Comparison of ENCODE assay signal across 22 cellular contexts in genomic region chr12:98935847-98936246, GRCh38.
A peak's percentile ranks its signal among the peaks of the same experiment; 100 is the strongest.
DNase-seq lines count a peak whose midpoint lies in the region; ATAC-seq, FAIRE-seq and TF ChIP-seq lines count a peak whose summit lies in the region.
"Had no signal": no experiment of that assay in that cellular context is flagged by ENCODE, and none has a peak within 500 bp of the region (broad histone marks: within the 10 kb centered on the region; RNA-seq: fewer than 3 reads in every experiment).

No MANE protein-coding gene starts in this region.

- no peak for ATAC-seq in HCT116
- ATAC-seq in K562, result no peak
- no peak for ATAC-seq in HG03135 (IDR thresholded peaks at IDR 0.05; ENCODE audit: unreplicated experiment)
- ATAC-seq: A549; CD8-positive, alpha-beta T cell had no signal

- WGBS in K562 (ENCODE audit: insufficient coverage, low coverage, missing lambda C conversion rate), result 0% methylated on average over 2 of the region's 2 CpGs

- H4K20me1 ChIP-seq in HCT116 (ENCODE audit: insufficient read depth) (no peaks in the 10 kb centered on the region), K562 (replicated peaks; ENCODE audit: control insufficient read depth, insufficient read depth, low read length) (no peaks in the 10 kb centered on the region)
- H4K20me1 ChIP-seq: BLaER1 treated with 17β-estradiol and CSF1 and Interleukin-3, amounts not matched to agents 10 nM and 100 nM had no signal

- POLR2A ChIA-PET in HCT116 (lab: Charles Lee), result no interaction called here
- POLR2A ChIA-PET in K562 (lab: Yijun Ruan, JAX), result no interaction called here

- H3K27ac ChIP-seq in HCT116 (ENCODE audit: low read depth, low read length), result no peak overlapping the region
- no peak overlapping the region for H3K27ac ChIP-seq in K562 (ENCODE audit: extremely low read depth, low read depth, low read length)
- H3K27ac ChIP-seq: 22Rv1; A549; BLaER1 treated with 17β-estradiol and CSF1 and Interleukin-3, amounts not matched to agents 10 nM and 100 nM; C4-2B had no signal

- H3K27me3 ChIP-seq in HCT116 (ENCODE audit: insufficient read depth, low read length), result peaks cover 35% of the 10 kb centered on the region; the same call in 1 of the 2 replicates
- H3K27me3 ChIP-seq in K562 (ENCODE audit: control insufficient read depth in 2 of 2, insufficient read depth in 2 of 2, low read length in 2 of 2), result no peaks in the 10 kb centered on the region
- H3K27me3 ChIP-seq: BLaER1 treated with 17β-estradiol and CSF1 and Interleukin-3, amounts not matched to agents 10 nM and 100 nM had no signal

- RAD21 ChIA-PET in HCT116 (lab: Charles Lee; ENCODE audit: low non-redundant PET in 1 of 2, low total read pairs in 2 of 2, uncharacterized antibody in 2 of 2, unreplicated experiment in 2 of 2), result no interaction called here

- no peak overlapping the region for H3K4me3 ChIP-seq in HCT116 (replicated peaks in 1 of 2; ENCODE audit: low read depth in 1 of 2, low read length in 2 of 2)
- H3K4me3 ChIP-seq in K562, result no peak overlapping the region
- H3K4me3 ChIP-seq: A549; BLaER1 treated with 17β-estradiol and CSF1 and Interleukin-3, amounts not matched to agents 10 nM and 100 nM had no signal

- H3K36me3 Mint-ChIP-seq in HFFc6 (ENCODE audit: low read depth), result no peaks in the 10 kb centered on the region
- H3K36me3 Mint-ChIP-seq: CD8-positive, alpha-beta T cell had no signal

- no peak overlapping the region for H3K4me3 Mint-ChIP-seq in HFFc6
- H3K4me3 Mint-ChIP-seq: B cell; CD4-positive, alpha-beta T cell; CD8-positive, alpha-beta T cell had no signal

- H3K4me1 Mint-ChIP-seq in HFFc6 (ENCODE audit: low read depth), result no peaks in the 10 kb centered on the region
- H3K4me1 Mint-ChIP-seq: B cell had no signal

- BruUV-seq in HCT116 (replicated peaks; lab: Mats Ljungman, UMichigan) (no TSS peak), K562 (replicated peaks; lab: Mats Ljungman, UMichigan) (no TSS peak)

- no peak for FAIRE-seq in K562 (lab: Jason Lieb, UNC)
- FAIRE-seq: A549, D721Med, G401.6, GM12891, GM19239 had no signal

- H2AFZ ChIP-seq in HCT116 (ENCODE audit: low read depth, low read length, poor library complexity, severe bottlenecking), result no peak overlapping the region
- no peak overlapping the region for H2AFZ ChIP-seq in K562 (ENCODE audit: low read depth, low read length)

- peaks cover 1% of the 10 kb centered on the region; the same call in 1 of the 2 replicates for H3K27me3 Mint-ChIP-seq in HFFc6 (ENCODE audit: insufficient read depth)

- H3K4me2 ChIP-seq in HCT116 (ENCODE audit: low read length) (no peak overlapping the region), K562 (ENCODE audit: insufficient read depth, low read length) (no peak overlapping the region)
- H3K4me2 ChIP-seq: A549; BLaER1 treated with 17β-estradiol and CSF1 and Interleukin-3, amounts not matched to agents 10 nM and 100 nM had no signal

- no peaks in the 10 kb centered on the region for H3K36me3 ChIP-seq in HCT116 (ENCODE audit: control insufficient read depth in 1 of 2, insufficient read depth in 2 of 2, low read length in 2 of 2)
- no peaks in the 10 kb centered on the region for H3K36me3 ChIP-seq in K562 (ENCODE audit: control insufficient read depth, insufficient read depth, low read length)

- no peak for TF ChIP-seq EP300 in K562 (IDR thresholded peaks at IDR 0.05; ENCODE audit: low read length)

- no peak overlapping the region for H3K9ac ChIP-seq in HCT116 (ENCODE audit: low read length)
- no peak overlapping the region for H3K9ac ChIP-seq in K562 (ENCODE audit: insufficient read depth in 1 of 2, low read depth in 2 of 2, low read length in 2 of 2)
- H3K9ac ChIP-seq: BLaER1 treated with 17β-estradiol and CSF1 and Interleukin-3, amounts not matched to agents 10 nM and 100 nM had no signal

- in situ Hi-C loops in K562 (cut with MboI), result no loop called here

- H3K9me2 ChIP-seq in HCT116 (ENCODE audit: insufficient read depth), result no peaks in the 10 kb centered on the region

- DNase-seq in HCT116 (ENCODE audit: low read depth, low spot score) (no peak), OCI-M1 (lab: John Stamatoyannopoulos, UW) (peak; percentile 24), K562 (ENCODE audit: extremely low read depth in 1 of 4, low spot score in 3 of 4) (no peak), HFFc6 (no peak)
- no peak for DNase-seq in stimulated activated CD4-positive, alpha-beta T cell treated with anti-CD3 and anti-CD28 coated beads, Interleukin-2, amount 100 ng/mL, for 48 hours
- DNase-seq: AML-193; Caco-2; Calu3; CD4-positive, alpha-beta T cell; CD8-positive, alpha-beta T cell; DMS79 treated with DMSO at 0.1 percent for 48 hours; GF-D8 had no signal

- H3K9me1 ChIP-seq in K562 (ENCODE audit: control insufficient read depth, insufficient read depth, low read length), result no peaks in the 10 kb centered on the region

- no peaks in the 10 kb centered on the region for H3K9me3 ChIP-seq in HCT116 (ENCODE audit: control insufficient read depth in 1 of 2, insufficient read depth in 1 of 2, low read depth in 1 of 2, low read length in 2 of 2)
- no peaks in the 10 kb centered on the region for H3K9me3 ChIP-seq in K562 (replicated peaks; ENCODE audit: control insufficient read depth, insufficient read depth, low read depth, low read length)
- H3K9me3 ChIP-seq: A549, Caco-2 had no signal

- intact Hi-C loops in HCT116 (cut with micrococcal nuclease), result no loop called here
- intact Hi-C loops in K562 (cut with micrococcal nuclease), result loop anchor here (5.0 kb wide), 1 partner anchor 369 kb away; no protein-coding TSS in a partner anchor

- H3K27ac Mint-ChIP-seq in HFFc6, result no peak overlapping the region
- H3K27ac Mint-ChIP-seq: B cell; CD4-positive, alpha-beta T cell; CD8-positive, alpha-beta T cell had no signal

- TF ChIP-seq RAD21 in HCT116 (IDR thresholded peaks at IDR 0.05; ENCODE audit: low read depth) (no peak), K562 (CRISPR knock-in tag; conservative IDR thresholded peaks at IDR 0.05 in 1 of 2, IDR thresholded peaks at IDR 0.05 in 1 of 2) (no peak)

- H3K9me3 Mint-ChIP-seq in HFFc6, result no peaks in the 10 kb centered on the region

- H3K79me2 ChIP-seq in HCT116 (ENCODE audit: insufficient read depth, low read length), result no peaks in the 10 kb centered on the region
- no peaks in the 10 kb centered on the region for H3K79me2 ChIP-seq in K562 (ENCODE audit: control insufficient read depth, insufficient read depth, low read length)

- no peak for TF ChIP-seq POLR2A in HCT116 (IDR thresholded peaks at IDR 0.05; ENCODE audit: borderline replicate concordance, extremely low read depth, insufficient read depth, insufficient read length)
- no peak for TF ChIP-seq POLR2A in K562 (conservative IDR thresholded peaks at IDR 0.05)

- CTCF ChIA-PET in HCT116 (lab: Charles Lee) (no interaction called here), K562 (lab: Yijun Ruan, JAX; ENCODE audit: low intra/inter-chr PET ratio) (no interaction called here)

- no peak for TF ChIP-seq CTCF in HCT116 (IDR thresholded peaks at IDR 0.05 in 2 of 3, conservative IDR thresholded peaks at IDR 0.05 in 1 of 3; ENCODE audit: borderline replicate concordance in 1 of 3, insufficient read depth in 1 of 3, low read depth in 2 of 3, low read length in 2 of 3)
- no peak for TF ChIP-seq CTCF in K562 (IDR thresholded peaks at IDR 0.05 in 2 of 3, conservative IDR thresholded peaks at IDR 0.05 in 1 of 3; ENCODE audit: insufficient read depth in 2 of 3, low read depth in 1 of 3, low read length in 3 of 3)
- TF ChIP-seq CTCF in HFFc6 (IDR thresholded peaks at IDR 0.05), result no peak

- no peaks in the 10 kb centered on the region for H3K4me1 ChIP-seq in HCT116 (ENCODE audit: control insufficient read depth in 1 of 2, insufficient read depth in 2 of 2, low read length in 2 of 2)
- H3K4me1 ChIP-seq in K562 (replicated peaks in 1 of 2; ENCODE audit: control insufficient read depth in 2 of 2, insufficient read depth in 2 of 2, low read length in 2 of 2), result no peaks in the 10 kb centered on the region
- H3K4me1 ChIP-seq: A549; BLaER1 treated with 17β-estradiol and CSF1 and Interleukin-3, amounts not matched to agents 10 nM and 100 nM; Caco-2 had no signal

TF ChIP-seq in HCT116, 20 proteins besides CTCF, POLR2A, EP300 and RAD21:
- TF ChIP-seq SRF (IDR thresholded peaks at IDR 0.05; ENCODE audit: low read depth), result no peak
- peak; percentile 49 for TF ChIP-seq CEBPB (IDR thresholded peaks at IDR 0.05; ENCODE audit: low read depth)
- TF ChIP-seq, protein P1, sequence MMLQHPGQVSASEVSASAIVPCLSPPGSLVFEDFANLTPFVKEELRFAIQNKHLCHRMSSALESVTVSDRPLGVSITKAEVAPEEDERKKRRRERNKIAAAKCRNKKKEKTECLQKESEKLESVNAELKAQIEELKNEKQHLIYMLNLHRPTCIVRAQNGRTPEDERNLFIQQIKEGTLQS (IDR thresholded peaks at IDR 0.05), result no peak
- no peak for TF ChIP-seq YY1 (IDR thresholded peaks at IDR 0.05; ENCODE audit: extremely low read depth, insufficient replicate concordance, low read depth, low read length)

TF ChIP-seq in K562, 482 proteins besides CTCF, POLR2A, EP300 and RAD21 (continues in another document):
- TF ChIP-seq ETS1 (conservative IDR thresholded peaks at IDR 0.05; ENCODE audit: control insufficient read depth, low read depth, low read length) (no peak), TRIM24 (IDR thresholded peaks at IDR 0.05) (peak; percentile 88 to 89; a peak in 2 of 4 replicates), RBM15 (IDR thresholded peaks at IDR 0.05; ENCODE audit: insufficient read depth, low read length) (no peak)
- TF ChIP-seq, protein P2, sequence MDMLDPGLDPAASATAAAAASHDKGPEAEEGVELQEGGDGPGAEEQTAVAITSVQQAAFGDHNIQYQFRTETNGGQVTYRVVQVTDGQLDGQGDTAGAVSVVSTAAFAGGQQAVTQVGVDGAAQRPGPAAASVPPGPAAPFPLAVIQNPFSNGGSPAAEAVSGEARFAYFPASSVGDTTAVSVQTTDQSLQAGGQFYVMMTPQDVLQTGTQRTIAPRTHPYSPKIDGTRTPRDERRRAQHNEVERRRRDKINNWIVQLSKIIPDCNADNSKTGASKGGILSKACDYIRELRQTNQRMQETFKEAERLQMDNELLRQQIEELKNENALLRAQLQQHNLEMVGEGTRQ (CRISPR knock-in tag; IDR thresholded peaks at IDR 0.05), result no peak

Comparison
In these comparisons a context has a peak if more than half of its experiments do, and no peak if none do; other contexts are left out.
1. Of the 22 proteins assayed by ChIP-seq in both K562 and HCT116: peak only in K562: none; only in HCT116: CEBPB; in both: none; in neither: 20; mixed calls (peak in some experiments, not most) for 1.